15 cellular contexts compared by ENCODE assay signal in genomic region chr6:712805-713204, GRCh38. TPM values are rescaled to one million over a fixed set of nuclear protein-coding genes. Genes with fewer than 3 reads are reported as not detected.
"Had no signal": no experiment of that assay in that cellular context is flagged by ENCODE, and none has a peak within 500 bp of the region (broad histone marks: within the 10 kb centered on the region; RNA-seq: fewer than 3 reads in every experiment).

No MANE protein-coding gene starts in this region.

- H3K36me3 Mint-ChIP-seq: type B pancreatic cell had no signal

- H3K27ac Mint-ChIP-seq: type B pancreatic cell had no signal

- ATAC-seq: left ventricle myocardium superior had no signal

- H3K9me3 Mint-ChIP-seq: type B pancreatic cell had no signal

- H3K4me3 Mint-ChIP-seq: type B pancreatic cell had no signal

- DNase-seq: activated CD4-positive, alpha-beta T cell treated with anti-CD3 and anti-CD28 coated beads, Interleukin-2, amount 50 U/mL, for 1 hour; activated naive CD4-positive, alpha-beta T cell treated with Interleukin-2 at 50 U/mL for 16 hours; activated T-cell treated with anti-CD3 and anti-CD28 coated beads for 4 hours; adrenal gland; erythroblast; kidney; left ventricle myocardium superior; mesendoderm; SK-N-SH; stimulated activated CD4-positive, alpha-beta T cell treated with anti-CD3 and anti-CD28 coated beads, Interleukin-15, amount 100 ng/mL, for 24 hours; stimulated activated CD4-positive, alpha-beta T cell treated with anti-CD3 and anti-CD28 coated beads, Interleukin-4, amount 100 ng/mL, for 24 hours; stimulated activated CD8-positive, alpha-beta memory T cell treated with anti-CD3 and anti-CD28 coated beads, Interleukin-4, amount 100 ng/mL, for 48 hours; stimulated activated naive CD4-positive, alpha-beta T cell treated with Interleukin-2 at 50 U/mL for 16 hours had no signal

RNA-seq across cellular contexts. Expression of gene HUS1B, which starts 55.9 kb away (rescaled TPM):
- total RNA-seq: left ventricle myocardium superior had no signal
- polyA plus RNA-seq: cardiac muscle cell had no signal
